ENCODE assay signal across 8 cellular contexts in genomic region chr4:150010525-150011126, GRCh38.
DNase-seq lines count a peak whose midpoint lies in the region; ATAC-seq and TF ChIP-seq lines count a peak whose summit lies in the region.

No MANE protein-coding gene starts in this region.

- DNase-seq in Caco-2 (peak; percentile 42 to 47), MG63 (peak; percentile 2), SHP77 (lab: John Stamatoyannopoulos, UW) (peak; percentile 36 to 47), fibroblast of villous mesenchyme (ENCODE audit: low read depth) (peak; percentile 79), posterior vena cava (ENCODE audit: low spot score) (no peak)
- no peak for DNase-seq in activated naive CD4-positive, alpha-beta T cell treated with anti-CD3 and anti-CD28 coated beads, Interleukin-2, amount 50 U/mL, for 16 hours

- H3K4me1 ChIP-seq in Caco-2 (no peaks in the 10 kb centered on the region), parathyroid adenoma (no peaks in the 10 kb centered on the region)

- peak; percentile 21 to 53 for TF ChIP-seq CTCF in Caco-2 (IDR thresholded peaks at IDR 0.05; ENCODE audit: insufficient read depth in 1 of 2, low read depth in 1 of 2, low read length in 1 of 2, severe bottlenecking in 1 of 2, unreplicated experiment in 1 of 2)
- TF ChIP-seq CTCF in fibroblast of villous mesenchyme (IDR thresholded peaks at IDR 0.05; ENCODE audit: insufficient read depth, low read depth, low read length) = peak; percentile 64
- TF ChIP-seq CTCF in parathyroid adenoma (IDR thresholded peaks at IDR 0.05) = peak; percentile 35

- no peak overlapping the region for H3K27ac ChIP-seq in parathyroid adenoma

- no peaks in the 10 kb centered on the region for H3K79me2 ChIP-seq in parathyroid adenoma

- POLR2A ChIA-PET in Caco-2 (lab: Charles Lee) = no interaction called here

- H3K4me3 Mint-ChIP-seq in Caco-2 (ENCODE audit: unreplicated experiment) = no peak overlapping the region

- no peaks in the 10 kb centered on the region for H3K9me3 ChIP-seq in Caco-2
- no peaks in the 10 kb centered on the region for H3K9me3 ChIP-seq in MG63
- H3K9me3 ChIP-seq in parathyroid adenoma (ENCODE audit: control insufficient read depth, low read length) = no peaks in the 10 kb centered on the region

- no peaks in the 10 kb centered on the region for H3K36me3 Mint-ChIP-seq in Caco-2 (ENCODE audit: insufficient read depth, unreplicated experiment)

- H3K27ac Mint-ChIP-seq in Caco-2 (ENCODE audit: unreplicated experiment) = no peak overlapping the region

- H3K36me3 ChIP-seq in Caco-2 (ENCODE audit: control insufficient read depth, insufficient read depth, low read length) (no peaks in the 10 kb centered on the region), MG63 (no peaks in the 10 kb centered on the region), parathyroid adenoma (ENCODE audit: control insufficient read depth, insufficient read depth, low read length) (no peaks in the 10 kb centered on the region)

- H3K4me3 ChIP-seq in Caco-2 (ENCODE audit: low read depth, low read length) (no peak overlapping the region), MG63 (no peak overlapping the region), fibroblast of villous mesenchyme (ENCODE audit: low read depth, low read length) (no peak overlapping the region), parathyroid adenoma (ENCODE audit: low read depth, low read length) (no peak overlapping the region)

- intact Hi-C loops in Caco-2 (cut with micrococcal nuclease; ENCODE audit: unreplicated experiment) = loop anchor here (1.0 to 2.0 kb wide), 3 partner anchors 68 to 233 kb away; partner anchors contain the start of gene DCLK2
- intact Hi-C loops in posterior vena cava (cut with DNase I) = no loop called here

- H3K9me3 Mint-ChIP-seq in Caco-2 (ENCODE audit: unreplicated experiment) = no peaks in the 10 kb centered on the region

- H3K9ac ChIP-seq in parathyroid adenoma = no peak overlapping the region

- H2AFZ ChIP-seq in parathyroid adenoma = no peak overlapping the region

- H3K27me3 Mint-ChIP-seq in Caco-2 (ENCODE audit: insufficient read depth, unreplicated experiment) = no peaks in the 10 kb centered on the region

- no TSS peak for BruUV-seq in Caco-2 (replicated peaks; lab: Mats Ljungman, UMichigan)

- peak; percentile 62 for ATAC-seq in GM19397 (IDR thresholded peaks at IDR 0.05; ENCODE audit: unreplicated experiment)

- CTCF ChIA-PET in Caco-2 (lab: Charles Lee) = interaction anchor here (0.9 to 2.3 kb wide), 2 partner anchors 199 to 232 kb away, joined by 3 to 14 read pairs; no protein-coding TSS in a partner anchor

- H3K4me1 Mint-ChIP-seq in Caco-2 (ENCODE audit: low read depth, unreplicated experiment) = no peaks in the 10 kb centered on the region

- H3K4me2 ChIP-seq in parathyroid adenoma (ENCODE audit: low read length) = no peak overlapping the region

- H3K27me3 ChIP-seq in Caco-2 (replicated peaks; ENCODE audit: control insufficient read depth, insufficient read depth, low read length) (no peaks in the 10 kb centered on the region; the same call in none of the 2 replicates), MG63 (no peaks in the 10 kb centered on the region), parathyroid adenoma (ENCODE audit: control insufficient read depth, insufficient read depth, low read length) (no peaks in the 10 kb centered on the region)

Comparison
In these comparisons a context has a peak if more than half of its experiments do, and no peak if none do; other contexts are left out.
1. DNase-seq: peak in Caco-2 (2 of 2), MG63 (single experiment), SHP77 (2 of 2) and fibroblast of villous mesenchyme (single experiment); none in activated naive CD4-positive, alpha-beta T cell treated with anti-CD3 and anti-CD28 coated beads, Interleukin-2, amount 50 U/mL, for 16 hours (single experiment) and posterior vena cava (single experiment).
2. Peak in every context shown above with its lines, with median percentiles within 50 percentile points of each other: CTCF ChIP-seq.